Comparison of ENCODE assay signal across 20 cellular contexts in genomic region chr2:61157371-61158003, GRCh38. TPM values are rescaled to one million over a fixed set of nuclear protein-coding genes. Genes with fewer than 3 reads are reported as not detected.
DNase-seq lines count a peak whose midpoint lies in the region; ATAC-seq and TF ChIP-seq lines count a peak whose summit lies in the region.
"Had no signal": no experiment of that assay in that cellular context is flagged by ENCODE, and none has a peak within 500 bp of the region (broad histone marks: within the 10 kb centered on the region; RNA-seq: fewer than 3 reads in every experiment).

No MANE protein-coding gene starts in this region.

- H3K4me3 Mint-ChIP-seq in dendritic cell treated with granulocyte-macrophage colony-stimulating factor and Interleukin-4, amounts not matched to agents 40 ng/mL and 50 ng/mL, for 4 days: no peak overlapping the region
- H3K4me3 Mint-ChIP-seq in stimulated activated memory B cell treated with anti-CD40 and anti-IgM and Interleukin-4, amounts not matched to agents 10 μg/mL and 1 μg/mL and 100 μg/mL, for 72 hours: no peak overlapping the region
- H3K4me3 Mint-ChIP-seq: CD8-positive, alpha-beta memory T cell had no signal

- peak overlapping the region in 2 of 3 donors; percentile 0 to 50 for H3K27ac ChIP-seq in right lobe of liver
- H3K27ac ChIP-seq: KMS-11, SJSA1 had no signal

- peaks cover 31% of the 10 kb centered on the region for H3K4me1 Mint-ChIP-seq in dendritic cell treated with granulocyte-macrophage colony-stimulating factor and Interleukin-4, amounts not matched to agents 40 ng/mL and 50 ng/mL, for 4 days (ENCODE audit: low read depth)
- peaks cover 15% of the 10 kb centered on the region for H3K4me1 Mint-ChIP-seq in stimulated activated memory B cell treated with anti-CD40 and anti-IgM and Interleukin-4, amounts not matched to agents 10 μg/mL and 1 μg/mL and 100 μg/mL, for 72 hours

- no peaks in the 10 kb centered on the region for H3K9me3 Mint-ChIP-seq in dendritic cell treated with granulocyte-macrophage colony-stimulating factor and Interleukin-4, amounts not matched to agents 40 ng/mL and 50 ng/mL, for 4 days
- peaks cover 4% of the 10 kb centered on the region for H3K9me3 Mint-ChIP-seq in stimulated activated memory B cell treated with anti-CD40 and anti-IgM and Interleukin-4, amounts not matched to agents 10 μg/mL and 1 μg/mL and 100 μg/mL, for 72 hours

- no peak for TF ChIP-seq CTCF in right lobe of liver (IDR thresholded peaks at IDR 0.05)

- no peaks in the 10 kb centered on the region for H3K27me3 Mint-ChIP-seq in dendritic cell treated with granulocyte-macrophage colony-stimulating factor and Interleukin-4, amounts not matched to agents 40 ng/mL and 50 ng/mL, for 4 days
- H3K27me3 Mint-ChIP-seq in stimulated activated memory B cell treated with anti-CD40 and anti-IgM and Interleukin-4, amounts not matched to agents 10 μg/mL and 1 μg/mL and 100 μg/mL, for 72 hours: no peaks in the 10 kb centered on the region

- no peak overlapping the region for H3K4me3 ChIP-seq in right lobe of liver
- H3K4me3 ChIP-seq: BLaER1 treated with 17β-estradiol and CSF1 and Interleukin-3, amounts not matched to agents 10 nM and 100 nM; SJSA1 had no signal

- H3K27ac Mint-ChIP-seq in dendritic cell treated with granulocyte-macrophage colony-stimulating factor and Interleukin-4, amounts not matched to agents 40 ng/mL and 50 ng/mL, for 4 days: peak overlapping the region; percentile 69
- H3K27ac Mint-ChIP-seq in stimulated activated memory B cell treated with anti-CD40 and anti-IgM and Interleukin-4, amounts not matched to agents 10 μg/mL and 1 μg/mL and 100 μg/mL, for 72 hours: peak overlapping the region; percentile 43

- TF ChIP-seq POLR2A in right lobe of liver (IDR thresholded peaks at IDR 0.05): no peak

- H3K36me3 Mint-ChIP-seq in dendritic cell treated with granulocyte-macrophage colony-stimulating factor and Interleukin-4, amounts not matched to agents 40 ng/mL and 50 ng/mL, for 4 days (ENCODE audit: low read depth): peaks cover 17% of the 10 kb centered on the region
- H3K36me3 Mint-ChIP-seq in stimulated activated memory B cell treated with anti-CD40 and anti-IgM and Interleukin-4, amounts not matched to agents 10 μg/mL and 1 μg/mL and 100 μg/mL, for 72 hours: peaks cover 26% of the 10 kb centered on the region

- ATAC-seq in right lobe of liver: peak; percentile 82 to 93 (median 88)
- no peak for ATAC-seq in stimulated activated memory B cell treated with anti-CD40 and anti-IgM and Interleukin-4, amounts not matched to agents 10 μg/mL and 1 μg/mL and 100 μg/mL, for 72 hours
- ATAC-seq: HCT116, Right ventricle myocardium inferior had no signal

- H3K36me3 ChIP-seq in right lobe of liver: no peaks in the 10 kb centered on the region

- 10% methylated on average over 3 of the region's 5 CpGs for WGBS in right lobe of liver (ENCODE audit: insufficient coverage, low coverage, low lambda C conversion rate, missing lambda C conversion rate)

- no peaks in the 10 kb centered on the region for H3K27me3 ChIP-seq in right lobe of liver
- H3K27me3 ChIP-seq: BLaER1 treated with 17β-estradiol and CSF1 and Interleukin-3, amounts not matched to agents 10 nM and 100 nM; SJSA1 had no signal

- no peaks in the 10 kb centered on the region for H3K9me3 ChIP-seq in right lobe of liver
- H3K9me3 ChIP-seq: SJSA1 had no signal

- DNase-seq in NCI-H82 treated with DMSO at 0.1 percent for 48 hours (lab: John Stamatoyannopoulos, UW; ENCODE audit: unreplicated experiment) (peak; percentile 32), right lobe of liver (peak in 1 of 3 donors; percentile 55), pons (ENCODE audit: low spot score) (no peak), inferior parietal cortex (ENCODE audit: extremely low spot score) (no peak), occipital lobe (lab: John Stamatoyannopoulos, UW) (no peak)
- DNase-seq: CD8-positive, alpha-beta memory T cell; GDM1; NCI-H1105 treated with DMSO at 0.1 percent for 48 hours; NCI-H2029 treated with DMSO at 0.1 percent for 48 hours; NCI-H2171; NCI-H345; NCI-H524; OCI-M1 had no signal

- peaks cover 0 to 5% (median 0%) of the 10 kb centered on the region in 4 donors for H3K4me1 ChIP-seq in right lobe of liver
- H3K4me1 ChIP-seq: SJSA1 had no signal

- intact Hi-C loops in dendritic cell treated with granulocyte-macrophage colony-stimulating factor and Interleukin-4, amounts not matched to agents 40 ng/mL and 50 ng/mL, for 4 days (cut with micrococcal nuclease): no loop called here
- intact Hi-C loops in right lobe of liver (cut with DNase I): no loop called here

RNA-seq across cellular contexts. Expression of gene C2orf74, which starts 4.5 kb away (rescaled TPM):
- total RNA-seq in right lobe of liver: 10 to 100 TPM; 10.2 to 12.0 (median 10.6) TPM
- total RNA-seq in occipital lobe: 6.9 TPM
